In the genomic region with DNA sequence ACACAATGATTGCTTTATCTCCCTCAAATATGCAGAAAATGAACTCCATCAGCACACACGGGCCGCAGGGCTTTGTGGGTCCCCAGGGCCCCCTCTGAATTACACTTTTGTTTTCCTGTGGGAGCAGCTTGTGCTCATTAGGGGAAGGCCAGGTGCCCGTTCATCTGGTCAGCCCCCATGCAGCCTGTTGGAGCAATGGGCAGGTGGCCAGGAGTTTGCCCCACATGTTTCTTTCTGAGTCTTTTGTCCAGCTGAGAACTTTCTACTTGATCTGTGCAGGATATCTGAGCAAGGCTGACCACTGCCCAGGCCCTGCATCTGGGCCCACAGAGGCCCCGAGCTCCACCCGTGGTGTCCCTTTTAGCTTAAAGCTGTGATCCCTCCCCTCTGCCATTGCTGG, we compare ENCODE assay signal across 23 cellular contexts.
DNase-seq lines count a peak whose midpoint lies in the region; ATAC-seq, FAIRE-seq and TF ChIP-seq lines count a peak whose summit lies in the region.
"Had no signal": no experiment of that assay in that cellular context is flagged by ENCODE, and none has a peak within 500 bp of the region (broad histone marks: within the 10 kb centered on the region; RNA-seq: fewer than 3 reads in every experiment).

No MANE protein-coding gene starts in this region.

- H3K4me1 Mint-ChIP-seq in H9 = peaks cover 51 to 57% of the 10 kb centered on the region in 2 experiments
- H3K4me1 Mint-ChIP-seq: central memory CD8-positive, alpha-beta T cell had no signal

- no peak overlapping the region for H3K27ac Mint-ChIP-seq in H9
- H3K27ac Mint-ChIP-seq: activated CD8-positive, alpha-beta T cell treated with anti-CD3 and anti-CD28 coated beads for 36 hours; activated naive CD4-positive, alpha-beta T cell treated with anti-CD3 and anti-CD28 coated beads, Interleukin-2, amount 10 ng/mL, durations not matched to agents 7 days and 5 days; CD8-positive, alpha-beta T cell; immature natural killer cell; T-helper 2 cell treated with Interferon-gamma antibody and Interleukin-4, amounts not matched to agents 5 μg/mL and 100 μg/mL, for 36 hours had no signal

- no peak overlapping the region for H4K91ac ChIP-seq in H9 (ENCODE audit: insufficient read length, low read depth, low read length)

- H3K23ac ChIP-seq in H9 (ENCODE audit: insufficient read length, low read depth, low read length) = no peak overlapping the region

- no peak overlapping the region for H4K8ac ChIP-seq in H9 (replicated peaks; ENCODE audit: insufficient read length, low read depth, low read length)

- H4K20me1 ChIP-seq in HepG2 (ENCODE audit: insufficient read depth, low read length) = peaks cover 2% of the 10 kb centered on the region; the same call in 1 of the 2 replicates
- no peaks in the 10 kb centered on the region for H4K20me1 ChIP-seq in H9 (ENCODE audit: control insufficient read depth, insufficient read depth, insufficient read length)

- no peak for TF ChIP-seq POLR2A in HepG2 (IDR thresholded peaks at IDR 0.05; ENCODE audit: insufficient read depth in 1 of 2, low read depth in 2 of 2, low read length in 2 of 2)
- no peak for TF ChIP-seq POLR2A in right lobe of liver (IDR thresholded peaks at IDR 0.05)
- no peak for TF ChIP-seq POLR2A in stomach (IDR thresholded peaks at IDR 0.05)

- DNase-seq in HepG2 (ENCODE audit: low spot score) (no peak), right lobe of liver (no peak), SK-MEL-5 (ENCODE audit: low read depth, low spot score) (peak; percentile 23), left lobe of liver (ENCODE audit: low spot score) (peak; percentile 34), stomach (peak; percentile 23), retina (no peak), H9 (no peak), urothelium cell line (ENCODE audit: low spot score) (no peak)
- DNase-seq: activated CD8-positive, alpha-beta T cell treated with anti-CD3 and anti-CD28 coated beads for 36 hours; activated naive CD4-positive, alpha-beta T cell treated with anti-CD3 and anti-CD28 coated beads, Interleukin-2, amount 10 ng/mL, durations not matched to agents 7 days and 5 days; activated T-cell treated with anti-CD3 and anti-CD28 coated beads, Interleukin-2, amount 50 U/mL, for 4 hours; CD8-positive, alpha-beta T cell; DMS79; heart right ventricle; immature natural killer cell; mucosa of descending colon; NCI-H1105; NK-92 treated with Interleukin-12 subunit alpha and Interleukin-12 subunit beta, amount 100 ng/mL, for 24 hours; transverse colon had no signal

- H4K5ac ChIP-seq in H9 (ENCODE audit: insufficient read length, low read depth, low read length) = no peak overlapping the region

- H2AK5ac ChIP-seq in H9 (ENCODE audit: insufficient read length, low read length) = no peak overlapping the region

- BruUV-seq in HepG2 (replicated peaks; lab: Mats Ljungman, UMichigan) = no TSS peak

- no peak overlapping the region for H2BK15ac ChIP-seq in H9 (ENCODE audit: low read depth, low read length)

- no peak overlapping the region for H2BK120ac ChIP-seq in H9 (ENCODE audit: low read depth, low read length, poor library complexity, severe bottlenecking)

- intact Hi-C loops in HepG2 (cut with micrococcal nuclease; ENCODE audit: unreplicated experiment) = no loop called here
- intact Hi-C loops in right lobe of liver (cut with DNase I) = no loop called here
- intact Hi-C loops in stomach (cut with DNase I; ENCODE audit: low total_unique reads) = no loop called here

- H3K9me3 Mint-ChIP-seq in H9 = peaks cover 0 to 6% of the 10 kb centered on the region in 2 experiments; a peak in 1 of 5 replicates
- H3K9me3 Mint-ChIP-seq: activated CD8-positive, alpha-beta T cell treated with anti-CD3 and anti-CD28 coated beads for 36 hours; activated naive CD4-positive, alpha-beta T cell treated with anti-CD3 and anti-CD28 coated beads, Interleukin-2, amount 10 ng/mL, durations not matched to agents 7 days and 5 days; activated T-cell treated with anti-CD3 and anti-CD28 coated beads, Interleukin-2, amount 50 U/mL, for 4 hours; CD8-positive, alpha-beta T cell; central memory CD8-positive, alpha-beta T cell; T-helper 2 cell treated with Interferon-gamma antibody and Interleukin-4, amounts not matched to agents 5 μg/mL and 100 μg/mL, for 36 hours had no signal

- ATAC-seq in HepG2 (no peak), right lobe of liver (no peak), left lobe of liver (no peak)
- ATAC-seq: activated CD8-positive, alpha-beta T cell treated with anti-CD3 and anti-CD28 coated beads for 36 hours; activated T-cell treated with anti-CD3 and anti-CD28 coated beads, Interleukin-2, amount 50 U/mL, for 4 hours; CD8-positive, alpha-beta T cell; heart right ventricle; mucosa of descending colon; Panc1 had no signal

- H3K4me1 ChIP-seq in HepG2 (ENCODE audit: insufficient read depth, low read length) (no peaks in the 10 kb centered on the region), right lobe of liver (no peaks in the 10 kb centered on the region), stomach (peaks cover 22 to 47% (median 38%) of the 10 kb centered on the region in 4 donors), H9 (ENCODE audit: insufficient read depth, low read length) (peaks cover 5% of the 10 kb centered on the region; the same call in 1 of the 2 replicates)

- peaks cover 0 to 3% (median 1%) of the 10 kb centered on the region in 3 experiments; a peak in 3 of 7 replicates for H3K36me3 Mint-ChIP-seq in H9 (ENCODE audit: insufficient read depth in 1 of 3, low read depth in 3 of 3)
- H3K36me3 Mint-ChIP-seq: activated naive CD4-positive, alpha-beta T cell treated with anti-CD3 and anti-CD28 coated beads, Interleukin-2, amount 10 ng/mL, durations not matched to agents 7 days and 5 days; CD8-positive, alpha-beta T cell; immature natural killer cell had no signal

- H3K14ac ChIP-seq in H9 (ENCODE audit: insufficient read depth, low read length) = no peak overlapping the region

- no peak for TF ChIP-seq RAD21 in HepG2 (CRISPR knock-in tag; IDR thresholded peaks at IDR 0.05)

- no peak for TF ChIP-seq CTCF in HepG2 (CRISPR knock-in tag; IDR thresholded peaks at IDR 0.05)
- TF ChIP-seq CTCF in right lobe of liver (IDR thresholded peaks at IDR 0.05) = no peak
- no peak for TF ChIP-seq CTCF in stomach (IDR thresholded peaks at IDR 0.05)
- TF ChIP-seq CTCF in H9 (conservative IDR thresholded peaks at IDR 0.05) = no peak

- H3T11ph ChIP-seq in H9 (ENCODE audit: low read length) = no peak overlapping the region

- no peak overlapping the region for H3K27ac ChIP-seq in HepG2 (ENCODE audit: extremely low read length, insufficient read depth, low read length)
- no peak overlapping the region for H3K27ac ChIP-seq in right lobe of liver
- no peak overlapping the region for H3K27ac ChIP-seq in stomach
- H3K27ac ChIP-seq in H9 (ENCODE audit: insufficient read length, low read depth, low read length) = no peak overlapping the region
- H3K27ac ChIP-seq: heart right ventricle, transverse colon had no signal

- H3K4me3 ChIP-seq in HepG2 (replicated peaks in 1 of 3; ENCODE audit: insufficient read depth in 1 of 3, low read depth in 2 of 3, low read length in 3 of 3) (no peak overlapping the region), right lobe of liver (no peak overlapping the region), stomach (no peak overlapping the region)
- H3K4me3 ChIP-seq: dorsolateral prefrontal cortex, heart right ventricle, mucosa of descending colon, transverse colon had no signal

- H2BK12ac ChIP-seq in H9 (ENCODE audit: insufficient read length, low read depth, low read length) = no peak overlapping the region

- H3K79me2 ChIP-seq in HepG2 (ENCODE audit: insufficient read depth, low read length) = no peaks in the 10 kb centered on the region
- peaks cover 6% of the 10 kb centered on the region; the same call in 1 of the 2 replicates for H3K79me2 ChIP-seq in H9 (ENCODE audit: insufficient read depth, low read length)

- H3K18ac ChIP-seq in H9 (ENCODE audit: insufficient read length, low read depth, low read length) = no peak overlapping the region

- POLR2A ChIA-PET in HepG2 (lab: Yijun Ruan, JAX) = no interaction called here

- FAIRE-seq in HepG2 (lab: Jason Lieb, UNC) (no peak), urothelium cell line (lab: Jason Lieb, UNC) (no peak)

- H3K4me3 Mint-ChIP-seq in H9 = no peak overlapping the region
- H3K4me3 Mint-ChIP-seq: activated CD8-positive, alpha-beta T cell treated with anti-CD3 and anti-CD28 coated beads for 36 hours; activated naive CD4-positive, alpha-beta T cell treated with anti-CD3 and anti-CD28 coated beads, Interleukin-2, amount 10 ng/mL, durations not matched to agents 7 days and 5 days; activated T-cell treated with anti-CD3 and anti-CD28 coated beads, Interleukin-2, amount 50 U/mL, for 4 hours; CD8-positive, alpha-beta T cell; central memory CD8-positive, alpha-beta T cell; immature natural killer cell; T-helper 2 cell treated with Interferon-gamma antibody and Interleukin-4, amounts not matched to agents 5 μg/mL and 100 μg/mL, for 36 hours had no signal

- in situ Hi-C loops in HepG2 (cut with HindIII; ENCODE audit: extremely low pct_ligation_motif_present, low pct_unique_long_range_greater_than_20kb) = no loop called here
- in situ Hi-C loops in SK-MEL-5 (cut with HindIII; ENCODE audit: low pct_unique_long_range_greater_than_20kb, low sequenced_read_pairs) = no loop called here

- no peak overlapping the region for H3K4ac ChIP-seq in H9 (ENCODE audit: low read depth, low read length)

- peaks cover 4 to 67% of the 10 kb centered on the region in 2 experiments; a peak in 3 of 5 replicates for H3K27me3 ChIP-seq in HepG2 (ENCODE audit: control insufficient read depth in 1 of 2, insufficient read depth in 2 of 2, low read length in 2 of 2)
- H3K27me3 ChIP-seq in right lobe of liver = no peaks in the 10 kb centered on the region
- H3K27me3 ChIP-seq in stomach = no peaks in the 10 kb centered on the region
- no peaks in the 10 kb centered on the region for H3K27me3 ChIP-seq in H9 (ENCODE audit: insufficient read depth, low read length)
- H3K27me3 ChIP-seq: dorsolateral prefrontal cortex, transverse colon had no signal

- H3K27me3 Mint-ChIP-seq in H9 (ENCODE audit: low read depth) = peaks cover 1% of the 10 kb centered on the region; the same call in 1 of the 2 replicates
- H3K27me3 Mint-ChIP-seq: activated CD8-positive, alpha-beta T cell treated with anti-CD3 and anti-CD28 coated beads for 36 hours; central memory CD8-positive, alpha-beta T cell had no signal

- no peaks in the 10 kb centered on the region for H3K36me3 ChIP-seq in HepG2 (replicated peaks in 1 of 2; ENCODE audit: control insufficient read depth in 1 of 2, insufficient read depth in 2 of 2, low read length in 2 of 2)
- no peaks in the 10 kb centered on the region for H3K36me3 ChIP-seq in right lobe of liver
- no peaks in the 10 kb centered on the region for H3K36me3 ChIP-seq in stomach
- H3K36me3 ChIP-seq: heart right ventricle, transverse colon had no signal

- no peak overlapping the region for H3K56ac ChIP-seq in H9 (ENCODE audit: insufficient read length, low read depth, low read length)

- TF ChIP-seq EP300 in HepG2 (IDR thresholded peaks at IDR 0.05; ENCODE audit: low read depth in 2 of 2, low read length in 2 of 2) (no peak), HepG2 (CRISPR knock-in tag; IDR thresholded peaks at IDR 0.05; ENCODE audit: borderline replicate concordance) (no peak), stomach (IDR thresholded peaks at IDR 0.05) (no peak)

- H3K9me3 ChIP-seq in HepG2 (ENCODE audit: low read length) (no peaks in the 10 kb centered on the region), right lobe of liver (no peaks in the 10 kb centered on the region), stomach (no peaks in the 10 kb centered on the region), H9 (ENCODE audit: control insufficient read depth, low read depth, low read length) (no peaks in the 10 kb centered on the region)
- H3K9me3 ChIP-seq: heart right ventricle, mucosa of descending colon, transverse colon had no signal

- 10% methylated on average over 5 of the region's 5 CpGs for WGBS in HepG2 (ENCODE audit: low lambda C conversion rate)
- WGBS in right lobe of liver (ENCODE audit: insufficient coverage, low coverage, low lambda C conversion rate, missing lambda C conversion rate) = no CpG with 5 or more reads among the region's 5 CpGs
- WGBS in stomach, 5 donors = 77 to 87% (median 80%) methylated on average over 5 of the region's 5 CpGs
- no CpG with 5 or more reads among the region's 5 CpGs for WGBS in H9 (ENCODE audit: extremely low coverage, insufficient read length, low lambda C conversion rate)

- H3K23me2 ChIP-seq in H9 (ENCODE audit: insufficient read length, low read depth, low read length, poor library complexity, severe bottlenecking) = no peaks in the 10 kb centered on the region

- H3K79me1 ChIP-seq in H9 (ENCODE audit: insufficient read depth, low read depth, low read length, poor library complexity, severe bottlenecking) = no peaks in the 10 kb centered on the region

- H3K9ac ChIP-seq in HepG2 (ENCODE audit: insufficient read depth, low read depth, low read length) (no peak overlapping the region), H9 (ENCODE audit: extremely low read depth, insufficient read length, low read length) (no peak overlapping the region)

- CTCF ChIA-PET in HepG2 (lab: Yijun Ruan, JAX; ENCODE audit: low intra/inter-chr PET ratio, low total read pairs) = no interaction called here

- H2AFZ ChIP-seq in HepG2 (ENCODE audit: low read length) = no peak overlapping the region
- no peak overlapping the region for H2AFZ ChIP-seq in H9 (ENCODE audit: low read length)

- H3K4me2 ChIP-seq in HepG2 (ENCODE audit: low read depth, low read length) (no peak overlapping the region), H9 (ENCODE audit: insufficient read depth, insufficient read length, low read length) (no peak overlapping the region)

- no peak overlapping the region for H2BK20ac ChIP-seq in H9 (ENCODE audit: low read depth, low read length, poor library complexity, severe bottlenecking)

- H2BK5ac ChIP-seq in H9 (ENCODE audit: insufficient read length, low read length) = no peak overlapping the region

Comparison
In these comparisons a context has a peak if more than half of its experiments do, and no peak if none do; other contexts are left out.
1. DNase-seq: peak in SK-MEL-5 (single experiment), left lobe of liver (single experiment) and stomach (single experiment); none in HepG2 (single experiment), right lobe of liver (0 of 3), retina (single experiment), H9 (single experiment) and urothelium cell line (single experiment).